ENCODE assay signal across 6 cellular contexts in the genomic region with DNA sequence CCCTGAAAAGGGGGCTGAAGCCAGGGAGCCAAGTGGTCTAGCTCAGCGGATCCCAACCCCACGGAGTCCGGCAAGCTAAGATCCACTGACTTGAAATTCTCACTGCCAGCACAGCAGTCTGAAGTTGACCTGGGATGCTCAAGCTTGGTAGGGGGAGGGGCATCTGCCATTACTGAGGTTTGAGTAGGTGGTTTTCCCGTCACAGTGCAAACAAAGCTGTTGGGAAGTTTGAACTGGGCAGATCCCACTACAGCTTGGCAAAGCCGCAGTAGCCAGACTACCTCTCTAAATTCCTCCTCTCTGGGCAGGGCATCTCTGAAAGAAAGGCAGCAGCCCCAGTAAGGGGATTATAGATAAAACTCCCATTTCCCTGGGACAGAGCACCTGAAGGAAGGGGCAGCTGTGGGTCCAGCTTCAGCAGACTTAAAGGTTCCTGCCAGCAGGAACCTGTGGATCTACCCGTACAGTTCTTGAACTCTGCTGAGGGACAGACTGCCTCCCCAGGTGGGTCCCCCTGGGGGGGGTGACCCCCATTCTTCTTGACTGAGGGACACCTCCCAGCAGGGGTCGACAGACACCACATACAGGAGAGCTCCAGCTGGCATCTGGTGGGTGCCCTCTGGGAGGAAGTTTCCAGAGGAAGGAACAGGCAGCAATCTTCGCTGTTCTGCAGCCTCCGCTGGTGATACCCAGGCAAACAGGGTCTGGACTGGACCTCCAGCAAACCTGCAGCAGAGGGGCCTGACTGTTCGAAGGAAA.
DNase-seq lines count a peak whose midpoint lies in the region; ATAC-seq, FAIRE-seq and TF ChIP-seq lines count a peak whose summit lies in the region.
"Not testable (repeated sequence)": the region's sequence is repeated elsewhere in the genome, so short reads cannot be mapped to it uniquely, and the experiment has no call there.

No MANE protein-coding gene starts in this region.

- H3K36me3 ChIP-seq in BLaER1; HepG2 (replicated peaks in 1 of 2; ENCODE audit: control insufficient read depth in 1 of 2, insufficient read depth in 2 of 2, low read length in 2 of 2): not testable (repeated sequence)

- not testable (repeated sequence) for TF ChIP-seq EP300 in HepG2 (IDR thresholded peaks at IDR 0.05; ENCODE audit: low read depth in 2 of 2, low read length in 2 of 2); HepG2 (CRISPR knock-in tag; IDR thresholded peaks at IDR 0.05; ENCODE audit: borderline replicate concordance)

- not testable (repeated sequence) for H4K20me1 ChIP-seq in BLaER1; HepG2 (ENCODE audit: insufficient read depth, low read length)

- not testable (repeated sequence) for ATAC-seq in HepG2

- peaks cover 20% of the 10 kb centered on the region for H3K27me3 Mint-ChIP-seq in osteocyte (ENCODE audit: unreplicated experiment)

- not testable (repeated sequence) for FAIRE-seq in HepG2 (lab: Jason Lieb, UNC)

- not testable (repeated sequence) for TF ChIP-seq RAD21 in HepG2 (CRISPR knock-in tag; IDR thresholded peaks at IDR 0.05)

- peak overlapping the region; percentile 69 for H3K4me2 ChIP-seq in BLaER1
- not testable (repeated sequence) for H3K4me2 ChIP-seq in HepG2 (ENCODE audit: low read depth, low read length)

- H3K4me3 Mint-ChIP-seq in osteocyte (ENCODE audit: unreplicated experiment), result not testable (repeated sequence)

- not testable (repeated sequence) for TF ChIP-seq POLR2A in HepG2 (IDR thresholded peaks at IDR 0.05; ENCODE audit: insufficient read depth in 1 of 2, low read depth in 2 of 2, low read length in 2 of 2)

- H3K9me3 ChIP-seq in BLaER1, result peaks cover 11% of the 10 kb centered on the region
- H3K9me3 ChIP-seq in HepG2 (ENCODE audit: low read length), result not testable (repeated sequence)

- peaks cover 37% of the 10 kb centered on the region for H3K4me1 ChIP-seq in BLaER1
- H3K4me1 ChIP-seq in HepG2 (ENCODE audit: insufficient read depth, low read length), result peaks cover 37% of the 10 kb centered on the region

- not testable (repeated sequence) for H3K4me3 ChIP-seq in BLaER1; HepG2 (replicated peaks in 1 of 3; ENCODE audit: insufficient read depth in 1 of 3, low read depth in 2 of 3, low read length in 3 of 3)

- not testable (repeated sequence) for H3K9ac ChIP-seq in BLaER1; HepG2 (ENCODE audit: insufficient read depth, low read depth, low read length)

- in situ Hi-C loops in HepG2 (cut with HindIII; ENCODE audit: extremely low pct_ligation_motif_present, low pct_unique_long_range_greater_than_20kb), result not testable (repeated sequence)

- H3K79me2 ChIP-seq in HepG2 (ENCODE audit: insufficient read depth, low read length), result not testable (repeated sequence)

- not testable (repeated sequence) for H3K27ac Mint-ChIP-seq in osteocyte (ENCODE audit: unreplicated experiment)

- TF ChIP-seq CTCF in HepG2 (CRISPR knock-in tag; IDR thresholded peaks at IDR 0.05); osteocyte (IDR thresholded peaks at IDR 0.05): not testable (repeated sequence)

- H3K27me3 ChIP-seq in BLaER1; HepG2 (ENCODE audit: control insufficient read depth in 1 of 2, insufficient read depth in 2 of 2, low read length in 2 of 2): not testable (repeated sequence)

- CTCF ChIA-PET in HepG2 (lab: Yijun Ruan, JAX; ENCODE audit: low intra/inter-chr PET ratio, low total read pairs), result not testable (repeated sequence)

- not testable (repeated sequence) for H3K27ac ChIP-seq in BLaER1; HepG2 (ENCODE audit: extremely low read length, insufficient read depth, low read length)

- WGBS in HepG2 (ENCODE audit: low lambda C conversion rate), result 71% methylated on average over 7 of the region's 10 CpGs

- not testable (repeated sequence) for H3K9me3 Mint-ChIP-seq in osteocyte (ENCODE audit: unreplicated experiment)

- not testable (repeated sequence) for H2AFZ ChIP-seq in HepG2 (ENCODE audit: low read length)

- not testable (repeated sequence) for BruUV-seq in HepG2 (replicated peaks; lab: Mats Ljungman, UMichigan)

- not testable (repeated sequence) for H3K36me3 Mint-ChIP-seq in osteocyte (ENCODE audit: unreplicated experiment)

- POLR2A ChIA-PET in HepG2 (lab: Yijun Ruan, JAX), result interaction anchor here (3.1 kb wide), 1 partner anchor 54 kb away, joined by 12 read pairs; no protein-coding TSS in a partner anchor

- peak; percentile 9 for DNase-seq in activated CD8-positive, alpha-beta memory T cell treated with anti-CD3 and anti-CD28 coated beads for 24 hours
- DNase-seq in ecto neural progenitor cell (ENCODE audit: low spot score) (peak; percentile 36), islet precursor cell (peak; percentile 22), osteocyte (ENCODE audit: extremely low spot score, unreplicated experiment) (peak; percentile 73)
- not testable (repeated sequence) for DNase-seq in HepG2 (ENCODE audit: low spot score)

- intact Hi-C loops in HepG2 (cut with micrococcal nuclease; ENCODE audit: unreplicated experiment), result loop anchor here (10.0 kb wide), 1 partner anchor 50 kb away; no protein-coding TSS in a partner anchor

- not testable (repeated sequence) for H3K4me1 Mint-ChIP-seq in osteocyte (ENCODE audit: unreplicated experiment)

TF ChIP-seq in HepG2, 621 proteins besides CTCF, POLR2A, EP300 and RAD21:
- TF ChIP-seq, protein P1, sequence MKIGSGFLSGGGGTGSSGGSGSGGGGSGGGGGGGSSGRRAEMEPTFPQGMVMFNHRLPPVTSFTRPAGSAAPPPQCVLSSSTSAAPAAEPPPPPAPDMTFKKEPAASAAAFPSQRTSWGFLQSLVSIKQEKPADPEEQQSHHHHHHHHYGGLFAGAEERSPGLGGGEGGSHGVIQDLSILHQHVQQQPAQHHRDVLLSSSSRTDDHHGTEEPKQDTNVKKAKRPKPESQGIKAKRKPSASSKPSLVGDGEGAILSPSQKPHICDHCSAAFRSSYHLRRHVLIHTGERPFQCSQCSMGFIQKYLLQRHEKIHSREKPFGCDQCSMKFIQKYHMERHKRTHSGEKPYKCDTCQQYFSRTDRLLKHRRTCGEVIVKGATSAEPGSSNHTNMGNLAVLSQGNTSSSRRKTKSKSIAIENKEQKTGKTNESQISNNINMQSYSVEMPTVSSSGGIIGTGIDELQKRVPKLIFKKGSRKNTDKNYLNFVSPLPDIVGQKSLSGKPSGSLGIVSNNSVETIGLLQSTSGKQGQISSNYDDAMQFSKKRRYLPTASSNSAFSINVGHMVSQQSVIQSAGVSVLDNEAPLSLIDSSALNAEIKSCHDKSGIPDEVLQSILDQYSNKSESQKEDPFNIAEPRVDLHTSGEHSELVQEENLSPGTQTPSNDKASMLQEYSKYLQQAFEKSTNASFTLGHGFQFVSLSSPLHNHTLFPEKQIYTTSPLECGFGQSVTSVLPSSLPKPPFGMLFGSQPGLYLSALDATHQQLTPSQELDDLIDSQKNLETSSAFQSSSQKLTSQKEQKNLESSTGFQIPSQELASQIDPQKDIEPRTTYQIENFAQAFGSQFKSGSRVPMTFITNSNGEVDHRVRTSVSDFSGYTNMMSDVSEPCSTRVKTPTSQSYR (CRISPR knock-in tag; IDR thresholded peaks at IDR 0.05; ENCODE audit: borderline replicate concordance), result peak; percentile 29; the same call in 1 of the 2 replicates
